8 cellular contexts compared by ENCODE assay signal in genomic region chr11:17012712-17013547, GRCh38. TPM values are rescaled to one million over a fixed set of nuclear protein-coding genes. Genes with fewer than 3 reads are reported as not detected.
A peak's percentile ranks its signal among the peaks of the same experiment; 100 is the strongest.
DNase-seq lines count a peak whose midpoint lies in the region; ATAC-seq and TF ChIP-seq lines count a peak whose summit lies in the region.

No MANE protein-coding gene starts in this region.

- no peaks in the 10 kb centered on the region for H3K9me2 ChIP-seq in OCI-LY7 (ENCODE audit: insufficient read depth, low read length)

- intact Hi-C loops in esophagus squamous epithelium (cut with DNase I) (no loop called here), OCI-LY7 (cut with micrococcal nuclease; ENCODE audit: unreplicated experiment) (no loop called here)
- intact Hi-C loops in naive thymus-derived CD4-positive, alpha-beta T cell (cut with micrococcal nuclease) = loop anchor here in 1 of 2 donors (10.0 kb wide), 1 partner anchor 78 kb away; no protein-coding TSS in a partner anchor

- H3K36me3 Mint-ChIP-seq in naive thymus-derived CD4-positive, alpha-beta T cell = peaks cover 0 to 4% (median 3%) of the 10 kb centered on the region in 5 donors

- H3K27ac ChIP-seq in esophagus squamous epithelium (peak overlapping the region; percentile 85 to 90 (median 87)), OCI-LY7 (ENCODE audit: low read depth, low read length, poor library complexity, severe bottlenecking) (no peak overlapping the region)
- H3K27ac ChIP-seq in naive thymus-derived CD4-positive, alpha-beta T cell (ENCODE audit: low read depth, low read length) = no peak overlapping the region

- no peak overlapping the region for H3K27ac Mint-ChIP-seq in naive thymus-derived CD4-positive, alpha-beta T cell

- H3K4me1 ChIP-seq in esophagus squamous epithelium (peaks cover 0 to 56% (median 7%) of the 10 kb centered on the region in 3 donors), OCI-LY7 (ENCODE audit: insufficient read depth, low read length, poor library complexity, severe bottlenecking) (no peaks in the 10 kb centered on the region)
- H3K4me1 ChIP-seq in naive thymus-derived CD4-positive, alpha-beta T cell (ENCODE audit: control insufficient read depth in 2 of 2, insufficient read depth in 2 of 2, low read length in 2 of 2) = no peaks in the 10 kb centered on the region

- no peaks in the 10 kb centered on the region for H4K20me1 ChIP-seq in OCI-LY7 (ENCODE audit: insufficient read depth, low read length)

- peak; percentile 68 for DNase-seq in DMS53 (lab: John Stamatoyannopoulos, UW)
- peak; percentile 54 for DNase-seq in NCI-H526 treated with DMSO at 0.1 percent for 48 hours (lab: John Stamatoyannopoulos, UW)
- no peak for DNase-seq in esophagus squamous epithelium (lab: John Stamatoyannopoulos, UW)
- DNase-seq in naive thymus-derived CD4-positive, alpha-beta T cell = no peak
- DNase-seq in stimulated activated CD8-positive, alpha-beta memory T cell treated with anti-CD3 and anti-CD28 coated beads, Interleukin-4, amount 100 ng/mL, for 48 hours = no peak
- no peak for DNase-seq in NCI-H2081 (lab: John Stamatoyannopoulos, UW)
- no peak for DNase-seq in OCI-LY7 (ENCODE audit: low spot score)

- POLR2A ChIA-PET in naive thymus-derived CD4-positive, alpha-beta T cell (lab: Charles Lee) = no interaction called here
- POLR2A ChIA-PET in OCI-LY7 (lab: Charles Lee) = no interaction called here

- 27 to 29% methylated on average over 6 to 11 of the region's 38 CpGs for WGBS in esophagus squamous epithelium, 2 donors

- TF ChIP-seq CTCF in esophagus squamous epithelium (IDR thresholded peaks at IDR 0.05) = no peak
- TF ChIP-seq CTCF in OCI-LY7 (conservative IDR thresholded peaks at IDR 0.05; ENCODE audit: low read length) = no peak

- H3K27me3 Mint-ChIP-seq in naive thymus-derived CD4-positive, alpha-beta T cell = peaks cover 14 to 31% (median 17%) of the 10 kb centered on the region in 5 donors

- H3K79me2 ChIP-seq in OCI-LY7 (ENCODE audit: insufficient read depth, low read depth, low read length) = no peaks in the 10 kb centered on the region

- peaks cover 0 to 30% (median 0%) of the 10 kb centered on the region in 4 donors for H3K27me3 ChIP-seq in esophagus squamous epithelium
- peaks cover 0 to 7% of the 10 kb centered on the region in 2 donors for H3K27me3 ChIP-seq in naive thymus-derived CD4-positive, alpha-beta T cell (ENCODE audit: control insufficient read depth in 2 of 2, insufficient read depth in 2 of 2, low read length in 2 of 2)

- CTCF ChIA-PET in naive thymus-derived CD4-positive, alpha-beta T cell (lab: Charles Lee) = no interaction called here
- CTCF ChIA-PET in OCI-LY7 (lab: Charles Lee; ENCODE audit: unreplicated experiment) = no interaction called here

- H3K9me3 ChIP-seq in esophagus squamous epithelium (no peaks in the 10 kb centered on the region), OCI-LY7 (ENCODE audit: low read length) (no peaks in the 10 kb centered on the region)
- H3K9me3 ChIP-seq in naive thymus-derived CD4-positive, alpha-beta T cell (ENCODE audit: control insufficient read depth in 2 of 3, low read length in 3 of 3) = no peaks in the 10 kb centered on the region

- H3K4me3 Mint-ChIP-seq in naive thymus-derived CD4-positive, alpha-beta T cell = peak overlapping the region in 3 of 10 donors; percentile 56 to 62 (median 59)

- H2AFZ ChIP-seq in OCI-LY7 (ENCODE audit: low read length) = no peak overlapping the region

- H3K4me3 ChIP-seq in esophagus squamous epithelium (peak overlapping the region; percentile 64 to 91 (median 80)), OCI-LY7 (ENCODE audit: low read depth, low read length, poor library complexity, severe bottlenecking) (no peak overlapping the region)
- peak overlapping the region; percentile 39 for H3K4me3 ChIP-seq in naive thymus-derived CD4-positive, alpha-beta T cell (ENCODE audit: low read length)

- H3K4me2 ChIP-seq in OCI-LY7 (ENCODE audit: low read length) = no peak overlapping the region

- no peak for ATAC-seq in naive thymus-derived CD4-positive, alpha-beta T cell
- ATAC-seq in GM21717 (IDR thresholded peaks at IDR 0.05; ENCODE audit: unreplicated experiment) = no peak

- TF ChIP-seq POLR2A in esophagus squamous epithelium (IDR thresholded peaks at IDR 0.05) = peak in 2 of 4 donors; percentile 15 to 28

- H3K4me1 Mint-ChIP-seq in naive thymus-derived CD4-positive, alpha-beta T cell = peaks cover 3 to 9% (median 8%) of the 10 kb centered on the region in 7 donors

- no TSS peak for BruUV-seq in OCI-LY7 (replicated peaks; lab: Mats Ljungman, UMichigan)

- no peaks in the 10 kb centered on the region for H3K36me3 ChIP-seq in esophagus squamous epithelium
- H3K36me3 ChIP-seq in naive thymus-derived CD4-positive, alpha-beta T cell (ENCODE audit: control insufficient read depth in 2 of 3, insufficient read depth in 3 of 3, low read length in 3 of 3) = no peaks in the 10 kb centered on the region
- H3K36me3 ChIP-seq in OCI-LY7 (ENCODE audit: insufficient read depth, low read length) = no peaks in the 10 kb centered on the region

- H3K9me3 Mint-ChIP-seq in naive thymus-derived CD4-positive, alpha-beta T cell = peaks cover 0 to 3% (median 0%) of the 10 kb centered on the region in 11 donors

RNA-seq across cellular contexts. Expression of gene PLEKHA7, which starts 1.3 kb away (rescaled TPM):
- total RNA-seq in esophagus squamous epithelium (100 to 1,000 TPM in 1 of 4 donors, 10 to 100 TPM in 3; 49.8 to 129 (median 59.3) TPM), OCI-LY7 (2022) (not detected in 2 replicates)
- total RNA-seq in naive thymus-derived CD4-positive, alpha-beta T cell = 1 to 10 TPM; 2.0 to 4.8 (median 3.3) TPM
- polyA plus RNA-seq in naive thymus-derived CD4-positive, alpha-beta T cell = 1 to 10 TPM in 1 of 2 donors, under 1 TPM in 1; 0.84 to 1.1 TPM
- total RNA-seq in OCI-LY7 (2014; rRNA removed; shearing (Covaris generic)) = 0.13 TPM in 1 of 2 replicates, not detected in the other

Comparison
In these comparisons a context has a peak if more than half of its experiments do, and no peak if none do; other contexts are left out.
1. DNase-seq: peak in DMS53 (single experiment) and NCI-H526 treated with DMSO at 0.1 percent for 48 hours (single experiment); none in esophagus squamous epithelium (single experiment), naive thymus-derived CD4-positive, alpha-beta T cell (0 of 9), stimulated activated CD8-positive, alpha-beta memory T cell treated with anti-CD3 and anti-CD28 coated beads, Interleukin-4, amount 100 ng/mL, for 48 hours (single experiment), NCI-H2081 (0 of 2) and OCI-LY7 (single experiment).
2. H3K27ac ChIP-seq: peak in esophagus squamous epithelium (4 of 4); none in naive thymus-derived CD4-positive, alpha-beta T cell (single experiment) and OCI-LY7 (single experiment).
3. RNA of gene PLEKHA7, which starts 1.3 kb away (total RNA-seq): 49.8 to 129 TPM in esophagus squamous epithelium; 2.0 to 4.8 TPM in naive thymus-derived CD4-positive, alpha-beta T cell and 0.13 TPM in OCI-LY7; every median in the first group is over 4 times any median in the second.